In genomic region chr12:52676163-52676562, GRCh38 we compare ENCODE assay signal across 20 cellular contexts. TPM values are rescaled to one million over a fixed set of nuclear protein-coding genes. Genes with fewer than 3 reads are reported as not detected.
DNase-seq lines count a peak whose midpoint lies in the region; ATAC-seq, FAIRE-seq and TF ChIP-seq lines count a peak whose summit lies in the region.
"Had no signal": no experiment of that assay in that cellular context is flagged by ENCODE, and none has a peak within 500 bp of the region (broad histone marks: within the 10 kb centered on the region; RNA-seq: fewer than 3 reads in every experiment).

No MANE protein-coding gene starts in this region.

- H3K9me3 ChIP-seq in CD4-positive, CD25-positive, alpha-beta regulatory T cell (ENCODE audit: control insufficient read depth in 2 of 2, low read length in 2 of 2): no peaks in the 10 kb centered on the region
- H3K9me3 ChIP-seq in CD4-positive, alpha-beta T cell (ENCODE audit: control insufficient read depth, low read length): no peaks in the 10 kb centered on the region
- no peaks in the 10 kb centered on the region for H3K9me3 ChIP-seq in suprapubic skin
- H3K9me3 ChIP-seq: BE2C had no signal

- H3K27me3 Mint-ChIP-seq in CD4-positive, CD25-positive, alpha-beta regulatory T cell: no peaks in the 10 kb centered on the region
- H3K27me3 Mint-ChIP-seq in CD4-positive, alpha-beta T cell: no peaks in the 10 kb centered on the region

- no peak for DNase-seq in CD4-positive, CD25-positive, alpha-beta regulatory T cell
- DNase-seq in CD4-positive, alpha-beta T cell: no peak
- DNase-seq in mesenteric fat pad (ENCODE audit: low spot score) (peak; percentile 57), suprapubic skin (ENCODE audit: low spot score in 2 of 2) (no peak), foreskin keratinocyte (no peak), H54 (ENCODE audit: insufficient read length, low spot score) (no peak), left cardiac atrium (no peak)
- DNase-seq: ACHN; BE2C; C1 segment of cervical spinal cord; Calu3; CD8-positive, alpha-beta T cell; DMS79 treated with DMSO at 0.1 percent for 48 hours; GF-D8; GOT3; H9 had no signal

- H3K27me3 ChIP-seq in CD4-positive, CD25-positive, alpha-beta regulatory T cell (ENCODE audit: control insufficient read depth, insufficient read depth, low read length): peaks cover 5% of the 10 kb centered on the region
- no peaks in the 10 kb centered on the region for H3K27me3 ChIP-seq in CD4-positive, alpha-beta T cell (ENCODE audit: control insufficient read depth, insufficient read depth, low read length)
- H3K27me3 ChIP-seq in suprapubic skin: peaks cover 7% of the 10 kb centered on the region
- H3K27me3 ChIP-seq in foreskin keratinocyte: peaks cover 70% of the 10 kb centered on the region

- intact Hi-C loops in CD4-positive, alpha-beta T cell (cut with DNase I, micrococcal nuclease): no loop called here
- intact Hi-C loops in left cardiac atrium (cut with DNase I): no loop called here

- H3K9me3 Mint-ChIP-seq in CD4-positive, CD25-positive, alpha-beta regulatory T cell: peaks cover 0 to 1% (median 0%) of the 10 kb centered on the region in 7 donors
- H3K9me3 Mint-ChIP-seq in CD4-positive, alpha-beta T cell: no peaks in the 10 kb centered on the region
- H3K9me3 Mint-ChIP-seq: CD8-positive, alpha-beta T cell; H9 had no signal

- peaks cover 0 to 4% (median 2%) of the 10 kb centered on the region in 4 donors for H3K4me1 Mint-ChIP-seq in CD4-positive, CD25-positive, alpha-beta regulatory T cell
- H3K4me1 Mint-ChIP-seq in CD4-positive, alpha-beta T cell (ENCODE audit: low read depth): peaks cover 44% of the 10 kb centered on the region
- H3K4me1 Mint-ChIP-seq: H9, IgD-negative memory B cell had no signal

- TF ChIP-seq POLR2A in suprapubic skin (IDR thresholded peaks at IDR 0.05) (no peak), H54 (IDR thresholded peaks at IDR 0.05; ENCODE audit: low read depth, low read length) (no peak)

- CTCF ChIA-PET in CD4-positive, alpha-beta T cell (lab: Charles Lee): no interaction called here

- WGBS in suprapubic skin: 87% methylated on average over 4 of the region's 7 CpGs

- no peak for TF ChIP-seq CTCF in CD4-positive, alpha-beta T cell (IDR thresholded peaks at IDR 0.05)
- TF ChIP-seq CTCF in suprapubic skin (IDR thresholded peaks at IDR 0.05): no peak
- TF ChIP-seq CTCF in foreskin keratinocyte (conservative IDR thresholded peaks at IDR 0.05): no peak

- no peak for FAIRE-seq in H54 (lab: Jason Lieb, UNC)
- FAIRE-seq: A204.1, GM12878, HepG2 had no signal

- no peak overlapping the region for H3K4me3 Mint-ChIP-seq in CD4-positive, CD25-positive, alpha-beta regulatory T cell
- no peak overlapping the region for H3K4me3 Mint-ChIP-seq in CD4-positive, alpha-beta T cell
- H3K4me3 Mint-ChIP-seq: CD8-positive, alpha-beta T cell; H9; IgD-negative memory B cell had no signal

- peak overlapping the region in 2 of 3 donors; percentile 9 to 58 for H3K27ac Mint-ChIP-seq in CD4-positive, CD25-positive, alpha-beta regulatory T cell
- peak overlapping the region; percentile 10 for H3K27ac Mint-ChIP-seq in CD4-positive, alpha-beta T cell
- H3K27ac Mint-ChIP-seq: CD8-positive, alpha-beta T cell; H9; IgD-negative memory B cell had no signal

- H3K36me3 ChIP-seq in CD4-positive, CD25-positive, alpha-beta regulatory T cell (ENCODE audit: control insufficient read depth, insufficient read depth, low read length): no peaks in the 10 kb centered on the region
- no peaks in the 10 kb centered on the region for H3K36me3 ChIP-seq in suprapubic skin
- H3K36me3 ChIP-seq: BE2C had no signal

- no peaks in the 10 kb centered on the region for H3K4me1 ChIP-seq in CD4-positive, CD25-positive, alpha-beta regulatory T cell (ENCODE audit: control insufficient read depth, insufficient read depth, low read length, poor library complexity, severe bottlenecking)
- peaks cover 2% of the 10 kb centered on the region for H3K4me1 ChIP-seq in suprapubic skin
- H3K4me1 ChIP-seq in foreskin keratinocyte: peaks cover 3% of the 10 kb centered on the region
- H3K4me1 ChIP-seq: BE2C had no signal

- no peak overlapping the region for H3K27ac ChIP-seq in CD4-positive, CD25-positive, alpha-beta regulatory T cell (ENCODE audit: insufficient read depth, low read length, poor library complexity, severe bottlenecking)
- no peak overlapping the region for H3K27ac ChIP-seq in CD4-positive, alpha-beta T cell (ENCODE audit: low read depth, low read length)
- H3K27ac ChIP-seq in suprapubic skin (no peak overlapping the region), foreskin keratinocyte (no peak overlapping the region)

- TF ChIP-seq EP300 in suprapubic skin (IDR thresholded peaks at IDR 0.05): no peak

- POLR2A ChIA-PET in CD4-positive, alpha-beta T cell (lab: Charles Lee): no interaction called here

- no peaks in the 10 kb centered on the region for H3K36me3 Mint-ChIP-seq in CD4-positive, CD25-positive, alpha-beta regulatory T cell
- H3K36me3 Mint-ChIP-seq in CD4-positive, alpha-beta T cell (ENCODE audit: low read depth): no peaks in the 10 kb centered on the region
- H3K36me3 Mint-ChIP-seq: CD8-positive, alpha-beta T cell; IgD-negative memory B cell had no signal

- no peak for ATAC-seq in CD4-positive, CD25-positive, alpha-beta regulatory T cell (ENCODE audit: low read depth in 2 of 2)
- no peak for ATAC-seq in CD4-positive, alpha-beta T cell (ENCODE audit: poor library complexity)
- ATAC-seq in foreskin keratinocyte: no peak
- no peak for ATAC-seq in left cardiac atrium
- ATAC-seq: CD8-positive, alpha-beta T cell; GM12878; HepG2 had no signal

- H3K4me3 ChIP-seq in CD4-positive, CD25-positive, alpha-beta regulatory T cell (ENCODE audit: low read depth, low read length): no peak overlapping the region
- peak overlapping the region; percentile 39 for H3K4me3 ChIP-seq in suprapubic skin
- H3K4me3 ChIP-seq: GM12878 had no signal

RNA-seq across cellular contexts. Expression of gene KRT1, which starts 4.0 kb away (rescaled TPM):
- 9.9 TPM for total RNA-seq in CD4-positive, CD25-positive, alpha-beta regulatory T cell
- polyA plus RNA-seq in CD4-positive, CD25-positive, alpha-beta regulatory T cell: 1 to 10 TPM in 3 of 4 donors, not detected in 1; 3.3 to 7.8 (median 3.7) TPM
- 1 to 10 TPM; 3.9 to 4.0 TPM for total RNA-seq in CD4-positive, alpha-beta T cell
- total RNA-seq in mesenteric fat pad (not detected), suprapubic skin (1,000 to 10,000 TPM; 4,815 to 9,656 (median 5,822) TPM), foreskin keratinocyte (0.71 and 1.0 TPM in 2 replicates), left cardiac atrium (under 1 TPM in 1 of 2 donors, not detected in 1; 0.18 TPM)
- polyA plus RNA-seq in foreskin keratinocyte: 0.47 and 0.56 TPM in 2 replicates
- total RNA-seq: Calu3, GM12878, H9, HepG2 had no signal
- polyA plus RNA-seq: GM12878, HepG2 had no signal

RNA-seq across cellular contexts. Expression of gene KRT2, which starts 24.2 kb away (rescaled TPM):
- 0.42 TPM for total RNA-seq in CD4-positive, CD25-positive, alpha-beta regulatory T cell
- under 1 TPM in 3 of 4 donors, not detected in 1; 0.23 to 0.80 (median 0.25) TPM for polyA plus RNA-seq in CD4-positive, CD25-positive, alpha-beta regulatory T cell
- total RNA-seq in CD4-positive, alpha-beta T cell: 1 to 10 TPM; 1.7 to 2.1 TPM
- total RNA-seq in mesenteric fat pad (not detected), suprapubic skin (1,000 to 10,000 TPM in 2 of 4 donors, 100 to 1,000 TPM in 2; 357 to 1,953 (median 1,221) TPM), foreskin keratinocyte (not detected in 2 replicates), left cardiac atrium (not detected)
- polyA plus RNA-seq in foreskin keratinocyte: not detected in 2 replicates
- total RNA-seq: Calu3, H9, HepG2 had no signal
- polyA plus RNA-seq: HepG2, IgD-negative memory B cell had no signal

RNA-seq across cellular contexts. Expression of gene KRT77, which starts 27.2 kb away (rescaled TPM):
- not detected for total RNA-seq in CD4-positive, CD25-positive, alpha-beta regulatory T cell
- not detected for polyA plus RNA-seq in CD4-positive, CD25-positive, alpha-beta regulatory T cell
- total RNA-seq in CD4-positive, alpha-beta T cell: under 1 TPM; 0.11 to 0.20 TPM
- not detected for total RNA-seq in mesenteric fat pad
- 100 to 1,000 TPM; 146 to 424 (median 275) TPM for total RNA-seq in suprapubic skin
- 0.03 TPM in 1 of 2 replicates, not detected in the other for total RNA-seq in foreskin keratinocyte
- polyA plus RNA-seq in foreskin keratinocyte: 0.01 TPM in 1 of 2 replicates, not detected in the other
- total RNA-seq in left cardiac atrium: not detected
- total RNA-seq: Calu3; CD8-positive, alpha-beta T cell; GM12878; H9; HepG2 had no signal
- polyA plus RNA-seq: GM12878, HepG2, IgD-negative memory B cell had no signal

RNA-seq across cellular contexts. Expression of gene KRT73, which starts 57.8 kb away (rescaled TPM):
- 1.0 TPM for total RNA-seq in CD4-positive, CD25-positive, alpha-beta regulatory T cell
- 1 to 10 TPM in 2 of 4 donors, not detected in 2; 1.1 to 1.4 TPM for polyA plus RNA-seq in CD4-positive, CD25-positive, alpha-beta regulatory T cell
- 10 to 100 TPM; 67.2 to 69.7 TPM for total RNA-seq in CD4-positive, alpha-beta T cell
- total RNA-seq in mesenteric fat pad (not detected), suprapubic skin (10 to 100 TPM in 3 of 4 donors, 1 to 10 TPM in 1; 8.7 to 27.4 (median 17.5) TPM), foreskin keratinocyte (not detected in 2 replicates), left cardiac atrium (not detected)
- not detected in 2 replicates for polyA plus RNA-seq in foreskin keratinocyte
- total RNA-seq: Calu3, GM12878, H9, HepG2 had no signal
- polyA plus RNA-seq: GM12878, HepG2, IgD-negative memory B cell had no signal

Comparison
In these comparisons a context has a peak if more than half of its experiments do, and no peak if none do; other contexts are left out.
1. RNA of gene KRT1, which starts 4.0 kb away (total RNA-seq): 4,815 to 9,656 TPM in suprapubic skin; 9.9 TPM in CD4-positive, CD25-positive, alpha-beta regulatory T cell (single experiment), 3.9 to 4.0 TPM in CD4-positive, alpha-beta T cell, 0.71 to 1.0 TPM in foreskin keratinocyte, not detected in mesenteric fat pad (single experiment) and 0.18 TPM in left cardiac atrium; every median in the first group is over 100 times any median in the second.
2. RNA of gene KRT2, which starts 24.2 kb away (total RNA-seq): 357 to 1,953 TPM in suprapubic skin; 1.7 to 2.1 TPM in CD4-positive, alpha-beta T cell, 0.42 TPM in CD4-positive, CD25-positive, alpha-beta regulatory T cell (single experiment), not detected in mesenteric fat pad (single experiment), not detected in foreskin keratinocyte and not detected in left cardiac atrium; every median in the first group is over 100 times any median in the second.
3. RNA of gene KRT77, which starts 27.2 kb away (total RNA-seq): 146 to 424 TPM in suprapubic skin; 0.11 to 0.20 TPM in CD4-positive, alpha-beta T cell, not detected in mesenteric fat pad (single experiment), not detected in CD4-positive, CD25-positive, alpha-beta regulatory T cell (single experiment), 0.03 TPM in foreskin keratinocyte and not detected in left cardiac atrium; every median in the first group is over 100 times any median in the second.